ENCODE assay signal across 21 cellular contexts in genomic region chr11:63277345-63277943, GRCh38. TPM values are rescaled to one million over a fixed set of nuclear protein-coding genes. Genes with fewer than 3 reads are reported as not detected.
A peak's percentile ranks its signal among the peaks of the same experiment; 100 is the strongest.
DNase-seq lines count a peak whose midpoint lies in the region; ATAC-seq and TF ChIP-seq lines count a peak whose summit lies in the region.
"Had no signal": no experiment of that assay in that cellular context is flagged by ENCODE, and none has a peak within 500 bp of the region (broad histone marks: within the 10 kb centered on the region; RNA-seq: fewer than 3 reads in every experiment).

No MANE protein-coding gene starts in this region.

- H2AFZ ChIP-seq in GM23338 = peak overlapping the region; percentile 57; the same call in 1 of the 2 replicates

- H3K4me3 Mint-ChIP-seq in Calu3 (ENCODE audit: low read depth, unreplicated experiment) (no peak overlapping the region), GM23338 (no peak overlapping the region)
- H3K4me3 Mint-ChIP-seq: stimulated activated effector memory CD8-positive, alpha-beta T cell treated with anti-CD3 and anti-CD28 coated beads, Interleukin-12 subunit alpha, Interleukin-12 subunit beta, amount 100 ng/mL, for 72 hours had no signal

- peak; percentile 90 for ATAC-seq in GM23338
- no peak for ATAC-seq in GM19328 (IDR thresholded peaks at IDR 0.05; ENCODE audit: unreplicated experiment)
- ATAC-seq: sciatic nerve; stimulated activated effector memory CD8-positive, alpha-beta T cell treated with anti-CD3 and anti-CD28 coated beads, Interleukin-12 subunit alpha, Interleukin-12 subunit beta, amount 100 ng/mL, for 72 hours had no signal

- no peak overlapping the region for H3K27ac ChIP-seq in GM23338 (ENCODE audit: low read depth)

- no peaks in the 10 kb centered on the region for H3K4me1 ChIP-seq in GM23338 (ENCODE audit: insufficient read depth)

- no peaks in the 10 kb centered on the region for H3K9me3 Mint-ChIP-seq in Calu3 (ENCODE audit: low read depth, unreplicated experiment)
- H3K9me3 Mint-ChIP-seq in GM23338 = no peaks in the 10 kb centered on the region
- H3K9me3 Mint-ChIP-seq: activated T-helper 2 cell treated with anti-CD3 and anti-CD28 coated beads, Interferon-gamma antibody, Interleukin-2, Interleukin-4, amounts not matched to agents 10 μg/mL and 5 μg/mL and 100 μg/mL, durations not matched to agents 14 hours and 24 hours and 36 hours; stimulated activated effector memory CD8-positive, alpha-beta T cell treated with anti-CD3 and anti-CD28 coated beads, Interleukin-12 subunit alpha, Interleukin-12 subunit beta, amount 100 ng/mL, for 72 hours had no signal

- H3K36me3 ChIP-seq in GM23338 (ENCODE audit: insufficient read depth) = no peaks in the 10 kb centered on the region

- H3K27ac Mint-ChIP-seq in Calu3 (ENCODE audit: unreplicated experiment) = no peak overlapping the region
- no peak overlapping the region for H3K27ac Mint-ChIP-seq in GM23338
- H3K27ac Mint-ChIP-seq: activated T-helper 2 cell treated with anti-CD3 and anti-CD28 coated beads, Interferon-gamma antibody, Interleukin-2, Interleukin-4, amounts not matched to agents 10 μg/mL and 5 μg/mL and 100 μg/mL, durations not matched to agents 14 hours and 24 hours and 36 hours; stimulated activated effector memory CD8-positive, alpha-beta T cell treated with anti-CD3 and anti-CD28 coated beads, Interleukin-12 subunit alpha, Interleukin-12 subunit beta, amount 100 ng/mL, for 72 hours had no signal

- no peaks in the 10 kb centered on the region for H3K27me3 ChIP-seq in GM23338 (ENCODE audit: insufficient read depth)

- no peaks in the 10 kb centered on the region for H3K79me2 ChIP-seq in GM23338 (replicated peaks; ENCODE audit: insufficient read depth)

- BruUV-seq in Calu3 (replicated peaks; lab: Mats Ljungman, UMichigan) = no TSS peak

- H4K20me1 ChIP-seq in GM23338 (replicated peaks; ENCODE audit: insufficient read depth) = no peaks in the 10 kb centered on the region

- H3K36me3 Mint-ChIP-seq in Calu3 (ENCODE audit: insufficient read depth, unreplicated experiment) (no peaks in the 10 kb centered on the region), GM23338 (ENCODE audit: low read depth) (no peaks in the 10 kb centered on the region)
- H3K36me3 Mint-ChIP-seq: stimulated activated effector memory CD8-positive, alpha-beta T cell treated with anti-CD3 and anti-CD28 coated beads, Interleukin-12 subunit alpha, Interleukin-12 subunit beta, amount 100 ng/mL, for 72 hours had no signal

- H3K9me2 ChIP-seq in GM23338 (ENCODE audit: insufficient read depth) = 0 out of 2 replicates have a peak, but pooled peaks cover 6% of the 10 kb centered on the region

- H3K4me2 ChIP-seq in GM23338 = no peak overlapping the region

- intact Hi-C loops in Calu3 (cut with micrococcal nuclease; ENCODE audit: unreplicated experiment) = loop anchor here (2.0 kb wide), 1 partner anchor 359 kb away; no protein-coding TSS in a partner anchor

- no peaks in the 10 kb centered on the region for H3F3A ChIP-seq in GM23338 (replicated peaks; ENCODE audit: low read depth)

- CTCF ChIA-PET in Calu3 (lab: Charles Lee) = interaction anchor here (0.6 to 0.8 kb wide), 2 partner anchors 305 to 358 kb away, joined by 4 to 5 read pairs; no protein-coding TSS in a partner anchor

- H3K4me3 ChIP-seq in GM23338 (no peak overlapping the region), fibroblast of pulmonary artery (replicated peaks; ENCODE audit: low read depth, low read length) (no peak overlapping the region)

- DNase-seq in Calu3 (peak; percentile 17), GM23338 (ENCODE audit: low spot score) (peak; percentile 65), RKO (ENCODE audit: low spot score) (peak; percentile 3), fibroblast of pulmonary artery (ENCODE audit: low read depth) (no peak), NCI-H1092 (lab: John Stamatoyannopoulos, UW) (no peak), GDM1 (lab: John Stamatoyannopoulos, UW) (no peak), NCI-H2107 (lab: John Stamatoyannopoulos, UW) (no peak)
- DNase-seq: activated CD4-positive, alpha-beta T cell treated with anti-CD3 and anti-CD28 coated beads, Interleukin-2, amount 50 U/mL, for 4 hours; AML-193; anterior cingulate cortex; dermis blood vessel endothelial cell; mesenchymal stem cell; NCI-H345; stimulated activated CD4-positive, alpha-beta T cell treated with anti-CD3 and anti-CD28 coated beads, Interleukin-4, amount 100 ng/mL, for 4 hours; T1000 had no signal

- H3K27me3 Mint-ChIP-seq in Calu3 (ENCODE audit: unreplicated experiment) (peaks cover 95% of the 10 kb centered on the region), GM23338 (ENCODE audit: insufficient read depth, low read depth, poor library complexity) (peaks cover 4% of the 10 kb centered on the region)

- no peak for TF ChIP-seq CTCF in Calu3 (IDR thresholded peaks at IDR 0.05; ENCODE audit: unreplicated experiment)
- peak; percentile 59 to 76 for TF ChIP-seq CTCF in GM23338 (conservative IDR thresholded peaks at IDR 0.05; ENCODE audit: low read depth in 2 of 2)
- TF ChIP-seq CTCF in fibroblast of pulmonary artery (IDR thresholded peaks at IDR 0.05; ENCODE audit: low read length, missing control alignments) = peak; percentile 2

- H3K4me1 Mint-ChIP-seq in Calu3 (ENCODE audit: low read depth, unreplicated experiment) (no peaks in the 10 kb centered on the region), GM23338 (no peaks in the 10 kb centered on the region)
- H3K4me1 Mint-ChIP-seq: stimulated activated effector memory CD8-positive, alpha-beta T cell treated with anti-CD3 and anti-CD28 coated beads, Interleukin-12 subunit alpha, Interleukin-12 subunit beta, amount 100 ng/mL, for 72 hours had no signal

TF ChIP-seq in GM23338, 12 proteins besides CTCF, POLR2A, EP300 and RAD21 (continues in another document):
- TF ChIP-seq POLR2AphosphoS5 (IDR thresholded peaks at IDR 0.05; ENCODE audit: low read depth) (no peak), STAT1 (IDR thresholded peaks at IDR 0.05; ENCODE audit: unreplicated experiment) (no peak), EZH2 (IDR thresholded peaks at IDR 0.05; ENCODE audit: low read depth, unreplicated experiment) (no peak), JUNB (IDR thresholded peaks at IDR 0.05; ENCODE audit: unreplicated experiment) (no peak), ZNF331 (CRISPR knock-in tag; IDR thresholded peaks at IDR 0.05; ENCODE audit: low read depth) (no peak), ETS1 (IDR thresholded peaks at IDR 0.05) (no peak), ZNF114 (CRISPR knock-in tag; IDR thresholded peaks at IDR 0.05) (no peak)

RNA-seq across cellular contexts. Expression of gene SLC22A25, which starts 34.0 kb away (rescaled TPM):
- not detected in 2 replicates for total RNA-seq in Calu3 (2022)
- not detected in 2 replicates for total RNA-seq in GM23338 (2014; rRNA removed; shearing (Covaris generic))
- not detected in 2 replicates for polyA plus RNA-seq in GM23338 (2016; fragmentation: Nextera tagmentation; extraction: Ambion mirVana)
- total RNA-seq: activated T-helper 2 cell treated with anti-CD3 and anti-CD28 coated beads, Interferon-gamma antibody, Interleukin-2, Interleukin-4, amounts not matched to agents 10 μg/mL and 5 μg/mL and 100 μg/mL, durations not matched to agents 14 hours and 24 hours and 36 hours; dermis blood vessel endothelial cell; RPMI7951; sciatic nerve; ureter had no signal

Comparison
In these comparisons a context has a peak if more than half of its experiments do, and no peak if none do; other contexts are left out.
1. DNase-seq: peak in Calu3 (single experiment), GM23338 (single experiment) and RKO (single experiment); none in fibroblast of pulmonary artery (single experiment), NCI-H1092 (single experiment), GDM1 (single experiment) and NCI-H2107 (single experiment).